In the genomic region with DNA sequence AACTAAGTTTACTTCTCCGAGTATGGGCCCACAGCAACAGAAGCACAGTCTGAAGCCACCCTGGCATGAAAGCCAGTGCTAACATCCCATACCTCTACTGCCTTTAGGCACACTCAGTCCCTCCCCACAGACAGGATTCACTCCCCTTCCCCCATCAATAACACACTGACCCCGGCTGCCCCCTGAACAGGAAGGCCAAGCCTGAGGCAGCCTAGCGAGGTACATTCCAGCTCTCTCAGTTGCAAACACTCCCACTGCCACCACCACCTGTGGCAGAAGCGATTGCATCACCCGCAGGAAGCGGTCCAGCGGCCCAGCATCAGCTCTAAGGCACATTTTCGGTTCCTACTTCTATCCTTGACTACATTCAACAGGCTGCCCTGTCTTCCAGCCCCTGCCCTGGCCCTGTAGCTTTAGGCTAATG, we compare ENCODE assay signal across 8 cellular contexts. TPM values are rescaled to one million over a fixed set of nuclear protein-coding genes. Genes with fewer than 3 reads are reported as not detected.
DNase-seq lines count a peak whose midpoint lies in the region; ATAC-seq and TF ChIP-seq lines count a peak whose summit lies in the region.

No MANE protein-coding gene starts in this region.

- no peak overlapping the region for H4K5ac ChIP-seq in IMR-90 (ENCODE audit: low read depth, low read length)

- no peak for TF ChIP-seq POLR2A in IMR-90 (IDR thresholded peaks at IDR 0.05; ENCODE audit: low read depth, low read length)

- H3K18ac ChIP-seq in IMR-90 (ENCODE audit: low read depth, low read length) = no peak overlapping the region

- TF ChIP-seq CTCF in IMR-90 (conservative IDR thresholded peaks at IDR 0.05; ENCODE audit: low read depth, low read length) (no peak), liver (IDR thresholded peaks at IDR 0.05; ENCODE audit: low read depth, low read length, missing input control) (no peak), omental fat pad (IDR thresholded peaks at IDR 0.05) (no peak)

- H3K79me1 ChIP-seq in IMR-90 (ENCODE audit: low read depth in 1 of 2, low read length in 2 of 2) = no peaks in the 10 kb centered on the region

- H2AFZ ChIP-seq in IMR-90 (replicated peaks; ENCODE audit: low read length, poor library complexity) = peak overlapping the region; percentile 28

- no peak overlapping the region for H2BK20ac ChIP-seq in IMR-90 (ENCODE audit: low read depth, low read length)

- ATAC-seq in GM18508 (IDR thresholded peaks at IDR 0.05; ENCODE audit: insufficient read depth, unreplicated experiment) = peak; percentile 80
- peak; percentile 88 for ATAC-seq in GM21576 (IDR thresholded peaks at IDR 0.05; ENCODE audit: unreplicated experiment)
- ATAC-seq in IMR-90 (ENCODE audit: low read depth) = no peak
- peak; percentile 92 for ATAC-seq in activated CD8-positive, alpha-beta T cell treated with anti-CD3 and anti-CD28 coated beads, Interleukin-2, amount 10 ng/mL, durations not matched to agents 7 days and 5 days
- no peak for ATAC-seq in omental fat pad (ENCODE audit: low FRiP score)

- H3K9ac ChIP-seq in IMR-90 (ENCODE audit: low read depth, low read length) = no peak overlapping the region
- no peak overlapping the region for H3K9ac ChIP-seq in liver (ENCODE audit: low read depth in 1 of 2, low read length in 2 of 2)

- H3K27me3 Mint-ChIP-seq in activated CD8-positive, alpha-beta T cell treated with anti-CD3 and anti-CD28 coated beads, Interleukin-2, amount 10 ng/mL, durations not matched to agents 7 days and 5 days (ENCODE audit: low read depth) = peaks cover 11% of the 10 kb centered on the region

- H2AK5ac ChIP-seq in IMR-90 (ENCODE audit: low read depth, low read length) = no peak overlapping the region

- H3K56ac ChIP-seq in IMR-90 (ENCODE audit: extremely low read depth, insufficient read depth, low read length) = no peak overlapping the region

- H3K4me1 ChIP-seq in IMR-90 (ENCODE audit: control insufficient read depth, insufficient read depth, low read length) (no peaks in the 10 kb centered on the region; the same call in 1 of the 2 replicates), liver (ENCODE audit: control insufficient read depth in 4 of 4, insufficient read depth in 4 of 4, low read length in 3 of 4) (peaks cover 0 to 6% (median 0%) of the 10 kb centered on the region in 4 donors)

- no peak overlapping the region for H3K14ac ChIP-seq in IMR-90 (replicated peaks; ENCODE audit: low read depth, low read length)

- no peak overlapping the region for H2BK120ac ChIP-seq in IMR-90 (ENCODE audit: low read depth, low read length)

- DNase-seq in IMR-90 = no peak
- DNase-seq in activated CD8-positive, alpha-beta T cell treated with anti-CD3 and anti-CD28 coated beads, Interleukin-2, amount 10 ng/mL, durations not matched to agents 7 days and 5 days = peak; percentile 79
- no peak for DNase-seq in AG08395 (ENCODE audit: low spot score)
- no peak for DNase-seq in omental fat pad (ENCODE audit: low spot score)
- DNase-seq in 8988T = no peak

- no peak overlapping the region for H3K23ac ChIP-seq in IMR-90 (ENCODE audit: low read depth, low read length)

- BruUV-seq in IMR-90 (replicated peaks; lab: Mats Ljungman, UMichigan) = no TSS peak

- peak overlapping the region; percentile 89 for H3K27ac Mint-ChIP-seq in activated CD8-positive, alpha-beta T cell treated with anti-CD3 and anti-CD28 coated beads, Interleukin-2, amount 10 ng/mL, durations not matched to agents 7 days and 5 days

- H2BK15ac ChIP-seq in IMR-90 (ENCODE audit: low read depth, low read length) = no peak overlapping the region

- no peak overlapping the region for H4K8ac ChIP-seq in IMR-90 (ENCODE audit: low read depth in 2 of 2, low read length in 2 of 2)

- no peak overlapping the region for H3K4ac ChIP-seq in IMR-90 (ENCODE audit: low read depth, low read length)

- no peak overlapping the region for H2AK9ac ChIP-seq in IMR-90 (replicated peaks; ENCODE audit: low read depth, low read length, poor library complexity)

- H3K36me3 Mint-ChIP-seq in activated CD8-positive, alpha-beta T cell treated with anti-CD3 and anti-CD28 coated beads, Interleukin-2, amount 10 ng/mL, durations not matched to agents 7 days and 5 days (ENCODE audit: low read depth) = peaks cover 2% of the 10 kb centered on the region

- H3K9me3 ChIP-seq in IMR-90 (ENCODE audit: control insufficient read depth, insufficient read depth, low read length) (no peaks in the 10 kb centered on the region), liver (ENCODE audit: control insufficient read depth in 4 of 4, low read length in 3 of 4) (no peaks in the 10 kb centered on the region)

- H4K91ac ChIP-seq in IMR-90 (ENCODE audit: insufficient read depth, low read depth, low read length) = no peak overlapping the region

- intact Hi-C loops in IMR-90 (cut with micrococcal nuclease) = no loop called here

- no peaks in the 10 kb centered on the region for H4K20me1 ChIP-seq in IMR-90 (ENCODE audit: insufficient read depth, low read length)

- H3K9me1 ChIP-seq in IMR-90 (ENCODE audit: insufficient read depth, low read length) = no peaks in the 10 kb centered on the region; the same call in 1 of the 2 replicates

- H3K4me2 ChIP-seq in IMR-90 (ENCODE audit: low read depth, low read length) = no peak overlapping the region

- TF ChIP-seq RAD21 in IMR-90 (IDR thresholded peaks at IDR 0.05; ENCODE audit: low read length) = no peak
- TF ChIP-seq RAD21 in liver (IDR thresholded peaks at IDR 0.05) = peak in 1 of 2 donors; percentile 64

- H3K27me3 ChIP-seq in IMR-90 (ENCODE audit: control insufficient read depth, insufficient read depth, low read length) (peaks cover 26% of the 10 kb centered on the region), liver (ENCODE audit: control insufficient read depth in 4 of 4, insufficient read depth in 4 of 4, low read length in 3 of 4) (no peaks in the 10 kb centered on the region)

- no peak overlapping the region for H3K4me3 ChIP-seq in IMR-90 (ENCODE audit: insufficient read depth, low read depth, low read length)
- no peak overlapping the region for H3K4me3 ChIP-seq in liver (ENCODE audit: low read depth in 1 of 3, low read length in 3 of 3)

- dilution Hi-C loops in IMR-90 (cut with HindIII; ENCODE audit: low sequenced_read_pairs, unreplicated experiment) = no loop called here

- H3K9me3 Mint-ChIP-seq in activated CD8-positive, alpha-beta T cell treated with anti-CD3 and anti-CD28 coated beads, Interleukin-2, amount 10 ng/mL, durations not matched to agents 7 days and 5 days (ENCODE audit: insufficient read depth) = no peaks in the 10 kb centered on the region

- CTCF ChIA-PET in IMR-90 (lab: Yijun Ruan, JAX) = no interaction called here
- CTCF ChIA-PET in activated CD8-positive, alpha-beta T cell treated with anti-CD3 and anti-CD28 coated beads, Interleukin-2, amount 10 ng/mL, durations not matched to agents 7 days and 5 days (lab: Charles Lee) = interaction anchor here (1.4 to 23.5 kb wide), 3 partner anchors 21 to 102 kb away, joined by 3 to 387 read pairs (median 366); no protein-coding TSS in a partner anchor

- WGBS in IMR-90 (ENCODE audit: extremely low coverage in 2 of 2, insufficient read length in 1 of 2), 2 experiments = 23% methylated on average over 2 of the region's 8 CpGs; no CpG with 5 or more reads in 1 of the 2 experiments
- 37% methylated on average over 8 of the region's 8 CpGs for WGBS in liver

- in situ Hi-C loops in IMR-90 (cut with MboI; ENCODE audit: low sequenced_read_pairs) = no loop called here

- H3K27ac ChIP-seq in IMR-90 (ENCODE audit: insufficient read depth, low read length) (no peak overlapping the region), liver (ENCODE audit: low read depth in 1 of 2, low read length in 2 of 2) (no peak overlapping the region)

- H2BK5ac ChIP-seq in IMR-90 (ENCODE audit: low read depth, low read length, poor library complexity, severe bottlenecking) = no peak overlapping the region

- POLR2A ChIA-PET in IMR-90 (lab: Charles Lee; ENCODE audit: unreplicated experiment) = no interaction called here
- POLR2A ChIA-PET in activated CD8-positive, alpha-beta T cell treated with anti-CD3 and anti-CD28 coated beads, Interleukin-2, amount 10 ng/mL, durations not matched to agents 7 days and 5 days (lab: Charles Lee) = interaction anchor here (0.9 to 2.0 kb wide), 4 partner anchors 9 to 76 kb away, joined by 3 to 7 read pairs (median 4); a partner anchor contains a TSS

- peak overlapping the region; percentile 42 for H3K4me3 Mint-ChIP-seq in activated CD8-positive, alpha-beta T cell treated with anti-CD3 and anti-CD28 coated beads, Interleukin-2, amount 10 ng/mL, durations not matched to agents 7 days and 5 days

- H3K36me3 ChIP-seq in IMR-90 (ENCODE audit: control insufficient read depth, insufficient read depth, low read length) (no peaks in the 10 kb centered on the region), liver (ENCODE audit: control insufficient read depth in 4 of 4, insufficient read depth in 3 of 4, low read depth in 1 of 4, low read length in 3 of 4) (no peaks in the 10 kb centered on the region)

- peaks cover 35% of the 10 kb centered on the region for H3K4me1 Mint-ChIP-seq in activated CD8-positive, alpha-beta T cell treated with anti-CD3 and anti-CD28 coated beads, Interleukin-2, amount 10 ng/mL, durations not matched to agents 7 days and 5 days (ENCODE audit: low read depth)

TF ChIP-seq in liver, 16 proteins besides CTCF, POLR2A, EP300 and RAD21 (continues in another document):
- TF ChIP-seq RXRA (IDR thresholded peaks at IDR 0.05) (peak; percentile 35 to 67), NR2F2 (IDR thresholded peaks at IDR 0.05) (no peak)

RNA-seq across cellular contexts. Expression of a gene that starts 7.0 kb away (rescaled TPM):
- 1.7 and 2.9 TPM in 2 replicates for total RNA-seq in IMR-90 (2012; rRNA removed)
- 2.4 and 2.8 TPM in 2 replicates for polyA plus RNA-seq in IMR-90 (2012; rRNA removed)
- 0.80 and 1.8 TPM in 2 replicates for polyA plus RNA-seq in IMR-90 (2012; cell fraction: cytosol; rRNA removed)
- polyA plus RNA-seq in IMR-90 (2012; cell fraction: nucleus; rRNA removed; ENCODE audit: low replicate concordance) = 6.6 and 11.7 TPM in 2 replicates
- 1 to 10 TPM; 2.2 to 4.0 TPM for total RNA-seq in activated CD8-positive, alpha-beta T cell treated with anti-CD3 and anti-CD28 coated beads, Interleukin-2, amount 10 ng/mL, durations not matched to agents 7 days and 5 days
- 10 to 100 TPM in 1 of 2 donors, 1 to 10 TPM in 1; 6.6 to 10.2 TPM for total RNA-seq in liver
- 1 to 10 TPM in 1 of 2 donors, under 1 TPM in 1; 0.63 to 1.4 TPM for polyA plus RNA-seq in liver
- total RNA-seq in omental fat pad = 1 to 10 TPM; 3.7 to 7.7 (median 5.3) TPM

RNA-seq across cellular contexts. Expression of a gene that starts 45.2 kb away (rescaled TPM):
- 24.7 and 31.9 TPM in 2 replicates for total RNA-seq in IMR-90 (2012; rRNA removed)
- polyA plus RNA-seq in IMR-90 (2012; rRNA removed) = 13.6 and 15.6 TPM in 2 replicates
- 2.7 and 7.3 TPM in 2 replicates for polyA plus RNA-seq in IMR-90 (2012; cell fraction: cytosol; rRNA removed)
- 6.6 and 28.4 TPM in 2 replicates for polyA plus RNA-seq in IMR-90 (2012; cell fraction: nucleus; rRNA removed; ENCODE audit: low replicate concordance)
- total RNA-seq in activated CD8-positive, alpha-beta T cell treated with anti-CD3 and anti-CD28 coated beads, Interleukin-2, amount 10 ng/mL, durations not matched to agents 7 days and 5 days = 10 to 100 TPM; 91.9 to 94.9 TPM
- total RNA-seq in liver = 10 to 100 TPM in 1 of 2 donors, under 1 TPM in 1; 0.08 to 31.1 TPM
- 1 to 10 TPM in 1 of 2 donors, under 1 TPM in 1; 0.63 to 1.0 TPM for polyA plus RNA-seq in liver
- total RNA-seq in omental fat pad = 1 to 10 TPM in 2 of 4 donors, under 1 TPM in 2; 0.37 to 7.4 (median 1.5) TPM

Comparison
In these comparisons a context has a peak if more than half of its experiments do, and no peak if none do; other contexts are left out.
1. ATAC-seq: peak in GM18508 (single experiment), GM21576 (single experiment) and activated CD8-positive, alpha-beta T cell treated with anti-CD3 and anti-CD28 coated beads, Interleukin-2, amount 10 ng/mL, durations not matched to agents 7 days and 5 days (single experiment); none in IMR-90 (single experiment) and omental fat pad (single experiment).